9 cellular contexts compared by ENCODE assay signal in genomic region chr4:9765091-9765490, GRCh38. TPM values are rescaled to one million over a fixed set of nuclear protein-coding genes. Genes with fewer than 3 reads are reported as not detected.
DNase-seq lines count a peak whose midpoint lies in the region; ATAC-seq, FAIRE-seq and TF ChIP-seq lines count a peak whose summit lies in the region.
"Had no signal": no experiment of that assay in that cellular context is flagged by ENCODE, and none has a peak within 500 bp of the region (broad histone marks: within the 10 kb centered on the region; RNA-seq: fewer than 3 reads in every experiment).

No MANE protein-coding gene starts in this region.

- peak; percentile 87 for FAIRE-seq in K562 (lab: Jason Lieb, UNC)

- WGBS in K562 (ENCODE audit: insufficient coverage, low coverage, missing lambda C conversion rate), result 3% methylated on average over 9 of the region's 9 CpGs

- in situ Hi-C loops in K562 (cut with MboI), result no loop called here

- TF ChIP-seq RAD21 in K562 (CRISPR knock-in tag; conservative IDR thresholded peaks at IDR 0.05 in 1 of 2, IDR thresholded peaks at IDR 0.05 in 1 of 2), result peak; percentile 11 to 42; a peak in 2 of 4 replicates

- intact Hi-C loops in K562 (cut with micrococcal nuclease), result loop anchor here (10.0 kb wide), 1 partner anchor 60 kb away; no protein-coding TSS in a partner anchor

- no peaks in the 10 kb centered on the region for H4K20me1 ChIP-seq in DND-41 (ENCODE audit: insufficient read depth, low read length)
- H4K20me1 ChIP-seq in K562 (replicated peaks; ENCODE audit: control insufficient read depth, insufficient read depth, low read length), result no peaks in the 10 kb centered on the region

- BruUV-seq in K562 (replicated peaks; lab: Mats Ljungman, UMichigan), result no TSS peak

- H3K4me2 ChIP-seq in DND-41 (ENCODE audit: insufficient read depth, low read length) (no peak overlapping the region), K562 (ENCODE audit: insufficient read depth, low read length) (no peak overlapping the region)

- H3K4me3 ChIP-seq in DND-41 (ENCODE audit: low read depth in 1 of 2, low read length in 2 of 2), result no peak overlapping the region
- no peak overlapping the region for H3K4me3 ChIP-seq in HFF-Myc (replicated peaks; ENCODE audit: low read depth, low read length)
- H3K4me3 ChIP-seq in K562, result no peak overlapping the region

- H3K27me3 ChIP-seq in DND-41 (ENCODE audit: insufficient read depth, low read length, poor library complexity) (no peaks in the 10 kb centered on the region), K562 (ENCODE audit: control insufficient read depth in 2 of 2, insufficient read depth in 2 of 2, low read length in 2 of 2) (peaks cover 0 to 7% of the 10 kb centered on the region in 2 experiments; a peak in 1 of 5 replicates)
- H3K27me3 ChIP-seq: neutrophil had no signal

- H3K4me1 ChIP-seq in DND-41 (ENCODE audit: insufficient read depth, low read length) (no peaks in the 10 kb centered on the region), K562 (replicated peaks in 1 of 2; ENCODE audit: control insufficient read depth in 2 of 2, insufficient read depth in 2 of 2, low read length in 2 of 2) (no peaks in the 10 kb centered on the region)

- H3K27ac ChIP-seq in DND-41 (ENCODE audit: low read length) (no peak overlapping the region), K562 (ENCODE audit: extremely low read depth, low read depth, low read length) (no peak overlapping the region)
- H3K27ac ChIP-seq: neutrophil had no signal

- no peak for TF ChIP-seq EP300 in K562 (IDR thresholded peaks at IDR 0.05; ENCODE audit: low read length)

- no peaks in the 10 kb centered on the region for H3K9me1 ChIP-seq in K562 (ENCODE audit: control insufficient read depth, insufficient read depth, low read length)

- no peaks in the 10 kb centered on the region for H3K79me2 ChIP-seq in DND-41 (ENCODE audit: insufficient read depth, low read length)
- H3K79me2 ChIP-seq in K562 (ENCODE audit: control insufficient read depth, insufficient read depth, low read length), result no peaks in the 10 kb centered on the region

- H3K9me3 ChIP-seq in DND-41 (ENCODE audit: insufficient read depth, low read length, severe bottlenecking) (no peaks in the 10 kb centered on the region), K562 (replicated peaks; ENCODE audit: control insufficient read depth, insufficient read depth, low read depth, low read length) (no peaks in the 10 kb centered on the region)
- H3K9me3 ChIP-seq: neutrophil had no signal

- H2AFZ ChIP-seq in DND-41 (ENCODE audit: low read depth, low read length) (no peak overlapping the region), K562 (ENCODE audit: low read depth, low read length) (no peak overlapping the region)

- no peaks in the 10 kb centered on the region for H3K36me3 ChIP-seq in DND-41 (ENCODE audit: insufficient read depth, low read length)
- H3K36me3 ChIP-seq in K562 (ENCODE audit: control insufficient read depth, insufficient read depth, low read length), result no peaks in the 10 kb centered on the region
- H3K36me3 ChIP-seq: neutrophil had no signal

- ATAC-seq in DND-41 (ENCODE audit: insufficient read depth, low read depth), result no peak
- no peak for ATAC-seq in K562
- no peak for ATAC-seq in GM21390 (IDR thresholded peaks at IDR 0.05; ENCODE audit: unreplicated experiment)

- H3K9ac ChIP-seq in DND-41 (ENCODE audit: low read depth, low read length) (no peak overlapping the region), K562 (ENCODE audit: insufficient read depth in 1 of 2, low read depth in 2 of 2, low read length in 2 of 2) (no peak overlapping the region)

- no peak for TF ChIP-seq POLR2A in K562 (conservative IDR thresholded peaks at IDR 0.05)

- POLR2A ChIA-PET in K562 (lab: Yijun Ruan, JAX), result no interaction called here

- DNase-seq in DND-41 (no peak), HFF-Myc (ENCODE audit: extremely low read depth, low read depth) (no peak), K562 (ENCODE audit: extremely low read depth in 1 of 4, low spot score in 3 of 4) (peak in 3 of 4 experiments; percentile 9 to 11 (median 10)), medulla oblongata (ENCODE audit: extremely low spot score) (peak; percentile 37), DMS153 treated with DMSO at 0.1 percent for 48 hours (lab: John Stamatoyannopoulos, UW; ENCODE audit: unreplicated experiment) (no peak), activated gamma-delta T cell (lab: John Stamatoyannopoulos, UW) (no peak), NCI-H2029 treated with DMSO at 0.1 percent for 48 hours (lab: John Stamatoyannopoulos, UW) (no peak)

- peak; percentile 23 for TF ChIP-seq CTCF in DND-41 (IDR thresholded peaks at IDR 0.05; ENCODE audit: borderline replicate concordance, extremely low read depth, low read length, poor library complexity, severe bottlenecking)
- TF ChIP-seq CTCF in HFF-Myc (IDR thresholded peaks at IDR 0.05; ENCODE audit: low read depth, low read length, missing control alignments), result peak; percentile 20
- peak; percentile 45 to 52 (median 46) for TF ChIP-seq CTCF in K562 (IDR thresholded peaks at IDR 0.05 in 2 of 3, conservative IDR thresholded peaks at IDR 0.05 in 1 of 3; ENCODE audit: insufficient read depth in 2 of 3, low read depth in 1 of 3, low read length in 3 of 3)

- CTCF ChIA-PET in K562 (lab: Yijun Ruan, JAX; ENCODE audit: low intra/inter-chr PET ratio), result interaction anchor here (2.7 to 4.0 kb wide), 2 partner anchors 249 to 253 kb away, joined by 13 to 15 read pairs; no protein-coding TSS in a partner anchor

TF ChIP-seq in K562, 482 proteins besides CTCF, POLR2A, EP300 and RAD21 (continues in another document):
- no peak for TF ChIP-seq ZNF583 (CRISPR knock-in tag; IDR thresholded peaks at IDR 0.05)
- no peak for TF ChIP-seq HNRNPUL1 (IDR thresholded peaks at IDR 0.05; ENCODE audit: low read length)
- TF ChIP-seq TFE3 (CRISPR knock-in tag; IDR thresholded peaks at IDR 0.05), result no peak
- no peak for TF ChIP-seq DDX20 (tag; IDR thresholded peaks at IDR 0.05; ENCODE audit: low read depth)
- TF ChIP-seq NRF1 (conservative IDR thresholded peaks at IDR 0.05 in 1 of 2, IDR thresholded peaks at IDR 0.05 in 1 of 2), result no peak
- TF ChIP-seq THAP12 (CRISPR knock-in tag; IDR thresholded peaks at IDR 0.05), result no peak

RNA-seq across cellular contexts. Expression of gene DRD5, which starts 16.3 kb away (rescaled TPM):
- not detected in 2 replicates for total RNA-seq in K562 (2011; cell fraction: chromatin; rRNA removed; ENCODE audit: low replicate concordance)
- not detected in 2 replicates for total RNA-seq in K562 (2011; cell fraction: nucleolus; rRNA removed)
- total RNA-seq in K562 (2011; cell fraction: nucleoplasm; rRNA removed), result not detected in 2 replicates
- total RNA-seq in K562 (2014; rRNA removed) (not detected in 2 replicates), K562 (2014; rRNA removed; fragmentation: Illumina TruSeq; extraction: Trizol) (not detected in 2 replicates), K562 (2015; rRNA removed; fragmentation: Illumina TruSeq; extraction: Trizol) (not detected in 2 replicates), K562 (2021) (not detected in 2 replicates)
- polyA plus RNA-seq in K562 (2011; rRNA removed) (not detected in 2 replicates), K562 (2014; fragmentation: Illumina TruSeq; extraction: Trizol) (not detected in 2 replicates), K562 (2014; fragmentation: Nextera tagmentation; extraction: Ambion mirVana) (not detected), K562 (2014; rRNA removed) (not detected in 2 replicates)
- not detected in 2 replicates for polyA plus RNA-seq in K562 (2011; cell fraction: cytosol; rRNA removed)
- polyA plus RNA-seq in K562 (2011; cell fraction: nucleus; rRNA removed), result not detected in 2 replicates
- polyA plus RNA-seq in K562 (2012), result not detected in 2 replicates
- polyA minus RNA-seq in K562 (2011; rRNA and poly(A)+ RNA removed), result not detected in 2 replicates
- polyA minus RNA-seq in K562 (2011; cell fraction: cytosol; rRNA and poly(A)+ RNA removed), result not detected in 2 replicates
- not detected in 2 replicates for polyA minus RNA-seq in K562 (2011; cell fraction: nucleus; rRNA and poly(A)+ RNA removed)

Comparison
In these comparisons a context has a peak if more than half of its experiments do, and no peak if none do; other contexts are left out.
1. DNase-seq: peak in K562 (3 of 4) and medulla oblongata (single experiment); none in DND-41 (single experiment), HFF-Myc (single experiment), DMS153 treated with DMSO at 0.1 percent for 48 hours (single experiment), activated gamma-delta T cell (single experiment) and NCI-H2029 treated with DMSO at 0.1 percent for 48 hours (single experiment).
2. Peak in every context shown above with its lines, with median percentiles within 50 percentile points of each other: CTCF ChIP-seq.